ENCODE assay signal across 1 cellular context in the genomic region with DNA sequence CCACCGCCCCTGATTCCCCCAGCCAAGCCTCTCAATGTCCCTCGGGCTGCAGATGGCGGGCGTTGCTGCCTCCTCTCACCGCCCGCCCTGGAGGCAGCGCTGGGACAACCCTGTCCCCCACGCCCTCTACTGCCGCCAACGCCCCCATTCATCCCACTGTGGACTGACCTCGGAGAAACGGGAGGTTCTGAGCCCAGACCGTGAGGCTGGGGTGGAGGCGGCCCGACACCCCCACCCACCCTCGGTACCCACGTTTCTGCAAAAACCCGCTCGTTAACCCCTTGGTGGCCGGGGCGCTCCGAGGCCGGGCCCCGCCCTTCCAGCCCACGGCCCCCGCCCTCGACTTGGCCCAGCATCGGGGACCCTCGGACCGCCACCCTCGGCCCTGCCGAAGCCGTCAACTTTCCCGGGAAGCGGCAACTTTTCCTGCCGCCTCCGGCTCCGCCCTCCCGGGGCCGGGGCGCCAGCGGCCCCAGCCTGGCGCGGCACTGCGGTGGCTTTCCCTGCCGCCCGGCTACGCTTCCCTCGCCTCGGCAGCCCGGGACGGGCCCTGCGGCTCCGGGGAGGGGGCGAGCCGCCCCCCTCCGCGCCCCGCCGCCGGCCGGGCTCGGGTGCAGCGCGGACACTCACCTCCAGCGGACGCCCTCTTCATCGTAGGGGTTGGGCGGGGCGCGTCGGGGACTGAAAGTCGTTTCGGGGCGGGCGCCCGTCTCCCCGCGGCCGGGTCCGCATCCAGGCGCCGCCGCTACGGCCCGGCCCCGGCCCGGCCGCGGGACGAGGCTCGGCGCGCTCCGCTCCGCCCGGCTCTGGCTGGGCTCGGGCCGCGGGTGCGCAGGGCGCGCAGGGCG.
TF ChIP-seq lines count a peak whose summit lies in the region.

No MANE protein-coding gene starts in this region.

TF ChIP-seq in HEK293, 187 proteins besides CTCF, POLR2A, EP300 and RAD21 (continued from another document and continues in another):
- no peak for TF ChIP-seq ZSCAN4 (tag by site-specific recombination; IDR thresholded peaks at IDR 0.05)
- TF ChIP-seq ZNF623 (tag by site-specific recombination; IDR thresholded peaks at IDR 0.05), result no peak
- no peak for TF ChIP-seq ZNF114 (tag by site-specific recombination; IDR thresholded peaks at IDR 0.05)
- no peak for TF ChIP-seq FEZF1 (tag by site-specific recombination; IDR thresholded peaks at IDR 0.05)
- no peak for TF ChIP-seq ZNF362 (tag by site-specific recombination; IDR thresholded peaks at IDR 0.05)
- no peak for TF ChIP-seq ZNF169 (tag by site-specific recombination; IDR thresholded peaks at IDR 0.05)
- TF ChIP-seq ZNF561 (tag by site-specific recombination; IDR thresholded peaks at IDR 0.05; ENCODE audit: borderline replicate concordance), result no peak
- no peak for TF ChIP-seq ZNF626 (tag by site-specific recombination; IDR thresholded peaks at IDR 0.05)
- no peak for TF ChIP-seq ZNF843 (tag by site-specific recombination; IDR thresholded peaks at IDR 0.05)
- no peak for TF ChIP-seq ZNF138 (tag by site-specific recombination; IDR thresholded peaks at IDR 0.05; ENCODE audit: borderline replicate concordance)
- TF ChIP-seq ZNF677 (tag by site-specific recombination; IDR thresholded peaks at IDR 0.05), result no peak
- TF ChIP-seq ZBTB8A (tag by site-specific recombination; IDR thresholded peaks at IDR 0.05), result peak; percentile 86
- no peak for TF ChIP-seq TRIM28 (IDR thresholded peaks at IDR 0.05; ENCODE audit: borderline replicate concordance, low read length)
- TF ChIP-seq HOXA7 (CRISPR knock-in tag; IDR thresholded peaks at IDR 0.05; ENCODE audit: borderline replicate concordance), result no peak
- no peak for TF ChIP-seq ZXDB (tag by site-specific recombination; IDR thresholded peaks at IDR 0.05)
- TF ChIP-seq ZNF768 (tag by site-specific recombination; IDR thresholded peaks at IDR 0.05), result no peak
- TF ChIP-seq GLIS2 (tag by site-specific recombination; IDR thresholded peaks at IDR 0.05), result peak; percentile 5; the same call in 1 of the 2 replicates
- TF ChIP-seq ZNF112 (tag by site-specific recombination; IDR thresholded peaks at IDR 0.05), result no peak
- TF ChIP-seq ZNF704 (tag by site-specific recombination; IDR thresholded peaks at IDR 0.05), result no peak
- no peak for TF ChIP-seq ZNF148 (tag by site-specific recombination; IDR thresholded peaks at IDR 0.05; ENCODE audit: borderline replicate concordance)
- no peak for TF ChIP-seq PBX3 (CRISPR knock-in tag; IDR thresholded peaks at IDR 0.05)
- TF ChIP-seq WT1 (tag by site-specific recombination; IDR thresholded peaks at IDR 0.05), result no peak
- TF ChIP-seq, protein P1, sequence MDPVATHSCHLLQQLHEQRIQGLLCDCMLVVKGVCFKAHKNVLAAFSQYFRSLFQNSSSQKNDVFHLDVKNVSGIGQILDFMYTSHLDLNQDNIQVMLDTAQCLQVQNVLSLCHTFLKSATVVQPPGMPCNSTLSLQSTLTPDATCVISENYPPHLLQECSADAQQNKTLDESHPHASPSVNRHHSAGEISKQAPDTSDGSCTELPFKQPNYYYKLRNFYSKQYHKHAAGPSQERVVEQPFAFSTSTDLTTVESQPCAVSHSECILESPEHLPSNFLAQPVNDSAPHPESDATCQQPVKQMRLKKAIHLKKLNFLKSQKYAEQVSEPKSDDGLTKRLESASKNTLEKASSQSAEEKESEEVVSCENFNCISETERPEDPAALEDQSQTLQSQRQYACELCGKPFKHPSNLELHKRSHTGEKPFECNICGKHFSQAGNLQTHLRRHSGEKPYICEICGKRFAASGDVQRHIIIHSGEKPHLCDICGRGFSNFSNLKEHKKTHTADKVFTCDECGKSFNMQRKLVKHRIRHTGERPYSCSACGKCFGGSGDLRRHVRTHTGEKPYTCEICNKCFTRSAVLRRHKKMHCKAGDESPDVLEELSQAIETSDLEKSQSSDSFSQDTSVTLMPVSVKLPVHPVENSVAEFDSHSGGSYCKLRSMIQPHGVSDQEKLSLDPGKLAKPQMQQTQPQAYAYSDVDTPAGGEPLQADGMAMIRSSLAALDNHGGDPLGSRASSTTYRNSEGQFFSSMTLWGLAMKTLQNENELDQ (tag by site-specific recombination; IDR thresholded peaks at IDR 0.05; ENCODE audit: low read depth), result no peak
- no peak for TF ChIP-seq ZBTB20 (tag by site-specific recombination; IDR thresholded peaks at IDR 0.05)
- TF ChIP-seq ZNF548 (tag by site-specific recombination; IDR thresholded peaks at IDR 0.05), result no peak
- TF ChIP-seq ZNF146 (tag by site-specific recombination; IDR thresholded peaks at IDR 0.05), result 0 out of 2 replicates have a peak, but pooled peaks have one; percentile 4
- no peak for TF ChIP-seq ZNF645 (tag by site-specific recombination; IDR thresholded peaks at IDR 0.05)
- TF ChIP-seq ZNF2 (tag by site-specific recombination; IDR thresholded peaks at IDR 0.05), result no peak
- no peak for TF ChIP-seq ZNF350 (tag by site-specific recombination; IDR thresholded peaks at IDR 0.05)
- TF ChIP-seq SCRT2 (tag by site-specific recombination; IDR thresholded peaks at IDR 0.05), result no peak
- TF ChIP-seq, protein P2, sequence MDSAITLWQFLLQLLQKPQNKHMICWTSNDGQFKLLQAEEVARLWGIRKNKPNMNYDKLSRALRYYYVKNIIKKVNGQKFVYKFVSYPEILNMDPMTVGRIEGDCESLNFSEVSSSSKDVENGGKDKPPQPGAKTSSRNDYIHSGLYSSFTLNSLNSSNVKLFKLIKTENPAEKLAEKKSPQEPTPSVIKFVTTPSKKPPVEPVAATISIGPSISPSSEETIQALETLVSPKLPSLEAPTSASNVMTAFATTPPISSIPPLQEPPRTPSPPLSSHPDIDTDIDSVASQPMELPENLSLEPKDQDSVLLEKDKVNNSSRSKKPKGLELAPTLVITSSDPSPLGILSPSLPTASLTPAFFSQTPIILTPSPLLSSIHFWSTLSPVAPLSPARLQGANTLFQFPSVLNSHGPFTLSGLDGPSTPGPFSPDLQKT (IDR thresholded peaks at IDR 0.05; ENCODE audit: borderline replicate concordance, low read depth, low read length), result no peak
- TF ChIP-seq ZNF155 (tag by site-specific recombination; IDR thresholded peaks at IDR 0.05), result no peak
- no peak for TF ChIP-seq ZNF654 (tag by site-specific recombination; IDR thresholded peaks at IDR 0.05; ENCODE audit: low read depth)
- TF ChIP-seq ZFHX2 (tag by site-specific recombination; conservative IDR thresholded peaks at IDR 0.05), result peak; percentile 97
- TF ChIP-seq ZNF311 (tag by site-specific recombination; IDR thresholded peaks at IDR 0.05; ENCODE audit: borderline replicate concordance), result no peak
- TF ChIP-seq, protein P3, sequence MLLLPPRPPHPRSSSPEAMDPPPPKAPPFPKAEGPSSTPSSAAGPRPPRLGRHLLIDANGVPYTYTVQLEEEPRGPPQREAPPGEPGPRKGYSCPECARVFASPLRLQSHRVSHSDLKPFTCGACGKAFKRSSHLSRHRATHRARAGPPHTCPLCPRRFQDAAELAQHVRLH (tag by site-specific recombination; IDR thresholded peaks at IDR 0.05), result no peak
- TF ChIP-seq BCL11A (tag by site-specific recombination; IDR thresholded peaks at IDR 0.05; ENCODE audit: low read depth), result peak; percentile 14; the same call in 1 of the 2 replicates
- TF ChIP-seq ZNF140 (tag by site-specific recombination; IDR thresholded peaks at IDR 0.05), result no peak
- TF ChIP-seq ZNF701 (tag by site-specific recombination; IDR thresholded peaks at IDR 0.05), result no peak
- TF ChIP-seq ZNF555 (tag by site-specific recombination; conservative IDR thresholded peaks at IDR 0.05), result no peak
- TF ChIP-seq ZSCAN30 (tag by site-specific recombination; IDR thresholded peaks at IDR 0.05), result no peak
- no peak for TF ChIP-seq ZNF747 (tag by site-specific recombination; IDR thresholded peaks at IDR 0.05)
- no peak for TF ChIP-seq ZSCAN5A (tag by site-specific recombination; IDR thresholded peaks at IDR 0.05)
- no peak for TF ChIP-seq ZNF830 (tag by site-specific recombination; IDR thresholded peaks at IDR 0.05; ENCODE audit: low read depth)
- no peak for TF ChIP-seq ZFP69B (tag by site-specific recombination; IDR thresholded peaks at IDR 0.05)
- no peak for TF ChIP-seq ZNF404 (tag by site-specific recombination; IDR thresholded peaks at IDR 0.05)
- TF ChIP-seq ZNF558 (tag by site-specific recombination; IDR thresholded peaks at IDR 0.05), result no peak
- TF ChIP-seq GLIS1 (tag by site-specific recombination; IDR thresholded peaks at IDR 0.05), result no peak
- no peak for TF ChIP-seq BCL6B (tag by site-specific recombination; IDR thresholded peaks at IDR 0.05)
